8 cellular contexts compared by ENCODE assay signal in genomic region chr17:59155439-59156177, GRCh38. TPM values are rescaled to one million over a fixed set of nuclear protein-coding genes. Genes with fewer than 3 reads are reported as not detected.
DNase-seq lines count a peak whose midpoint lies in the region; ATAC-seq and TF ChIP-seq lines count a peak whose summit lies in the region.

PRR11 (plus strand) TSS chr17:59155746; CDS start chr17:59169753, 14,007 bp downstream.

- no peak within 1 kb of the TSS for H3K4me3 Mint-ChIP-seq in naive thymus-derived CD8-positive, alpha-beta T cell

- peaks cover 0 to 50% (median 27%) of the 10 kb centered on the region in 4 donors for H3K4me1 ChIP-seq in stomach

- no peak for TF ChIP-seq POLR2A in stomach (IDR thresholded peaks at IDR 0.05)

- no peak within 1 kb of the TSS for H3K27ac Mint-ChIP-seq in naive thymus-derived CD8-positive, alpha-beta T cell

- POLR2A ChIA-PET in naive thymus-derived CD8-positive, alpha-beta T cell (lab: Charles Lee) = interaction anchor here (0.5 to 2.1 kb wide), 15 partner anchors 9 to 1306 kb away, joined by 3 to 18 read pairs (median 4); partner anchors contain the start of genes CLTC, MRPS23, MTMR4 and RAD51C

- H3K36me3 ChIP-seq in stomach = no peaks in the 10 kb centered on the region

- TF ChIP-seq EP300 in stomach (IDR thresholded peaks at IDR 0.05) = no peak

- no peaks in the 10 kb centered on the region for H3K9me3 ChIP-seq in stomach

- peaks cover 0 to 2% (median 0%) of the 10 kb centered on the region in 3 donors for H3K36me3 Mint-ChIP-seq in naive thymus-derived CD8-positive, alpha-beta T cell

- peak; percentile 100 for DNase-seq in DMS53 treated with DMSO at 0.1 percent for 48 hours (lab: John Stamatoyannopoulos, UW; ENCODE audit: unreplicated experiment)
- DNase-seq in HuH-7.5 (ENCODE audit: low spot score) = peak; percentile 85
- DNase-seq in RKO (ENCODE audit: low spot score) = peak; percentile 99
- DNase-seq in activated T-helper 1 cell treated with Interleukin-2 at 50 U/mL for 16 hours (ENCODE audit: low read depth) = peak; percentile 84
- DNase-seq in fibroblast of peridontal ligament (ENCODE audit: extremely low read depth) = peak; percentile 100
- peak in 7 of 10 donors; percentile 74 to 98 (median 95) for DNase-seq in naive thymus-derived CD8-positive, alpha-beta T cell
- peak; percentile 96 for DNase-seq in stomach

- intact Hi-C loops in stomach (cut with DNase I; ENCODE audit: low total_unique reads) = no loop called here

- no peaks in the 10 kb centered on the region for H3K9me3 Mint-ChIP-seq in naive thymus-derived CD8-positive, alpha-beta T cell

- H3K27me3 Mint-ChIP-seq in naive thymus-derived CD8-positive, alpha-beta T cell = no peaks in the 10 kb centered on the region

- WGBS in stomach, 5 donors = 0 to 1% (median 1%) methylated on average over 25 of the region's 25 CpGs

- no peak for TF ChIP-seq CTCF in stomach (IDR thresholded peaks at IDR 0.05)

- H3K27ac ChIP-seq in stomach = peak within 1 kb of the TSS; percentile 79 to 90 (median 87)

- peak within 1 kb of the TSS; percentile 72 to 92 (median 76) for H3K4me3 ChIP-seq in stomach

- H3K27me3 ChIP-seq in stomach = no peaks in the 10 kb centered on the region

- ATAC-seq in GM21529 (IDR thresholded peaks at IDR 0.05; ENCODE audit: unreplicated experiment) = peak; percentile 84
- peak; percentile 88 to 89 for ATAC-seq in naive thymus-derived CD8-positive, alpha-beta T cell

- peaks cover 2 to 42% (median 16%) of the 10 kb centered on the region in 4 donors for H3K4me1 Mint-ChIP-seq in naive thymus-derived CD8-positive, alpha-beta T cell

RNA-seq across cellular contexts. Expression of gene PRR11, which starts in this region (rescaled TPM):
- total RNA-seq in naive thymus-derived CD8-positive, alpha-beta T cell = under 1 TPM; 0.65 to 0.85 TPM
- under 1 TPM in 2 of 3 donors, not detected in 1; 0.32 to 0.66 TPM for polyA plus RNA-seq in naive thymus-derived CD8-positive, alpha-beta T cell
- 1 to 10 TPM in 3 of 5 donors, under 1 TPM in 1, not detected in 1; 0.45 to 6.4 (median 2.7) TPM for total RNA-seq in stomach
- polyA plus RNA-seq in stomach = 1 to 10 TPM; 1.5 to 1.9 (median 1.6) TPM

Comparison
In these comparisons a context has a peak if more than half of its experiments do, and no peak if none do; other contexts are left out.
1. Peak in every context shown above with its lines: DNase-seq, ATAC-seq, H3K4me3 ChIP-seq and H3K27ac ChIP-seq.
2. Peak in DNase-seq and ATAC-seq in naive thymus-derived CD8-positive, alpha-beta T cell; RNA of the gene not detected or under 1 TPM.